ENCODE assay signal across 1 cellular context in the genomic region with DNA sequence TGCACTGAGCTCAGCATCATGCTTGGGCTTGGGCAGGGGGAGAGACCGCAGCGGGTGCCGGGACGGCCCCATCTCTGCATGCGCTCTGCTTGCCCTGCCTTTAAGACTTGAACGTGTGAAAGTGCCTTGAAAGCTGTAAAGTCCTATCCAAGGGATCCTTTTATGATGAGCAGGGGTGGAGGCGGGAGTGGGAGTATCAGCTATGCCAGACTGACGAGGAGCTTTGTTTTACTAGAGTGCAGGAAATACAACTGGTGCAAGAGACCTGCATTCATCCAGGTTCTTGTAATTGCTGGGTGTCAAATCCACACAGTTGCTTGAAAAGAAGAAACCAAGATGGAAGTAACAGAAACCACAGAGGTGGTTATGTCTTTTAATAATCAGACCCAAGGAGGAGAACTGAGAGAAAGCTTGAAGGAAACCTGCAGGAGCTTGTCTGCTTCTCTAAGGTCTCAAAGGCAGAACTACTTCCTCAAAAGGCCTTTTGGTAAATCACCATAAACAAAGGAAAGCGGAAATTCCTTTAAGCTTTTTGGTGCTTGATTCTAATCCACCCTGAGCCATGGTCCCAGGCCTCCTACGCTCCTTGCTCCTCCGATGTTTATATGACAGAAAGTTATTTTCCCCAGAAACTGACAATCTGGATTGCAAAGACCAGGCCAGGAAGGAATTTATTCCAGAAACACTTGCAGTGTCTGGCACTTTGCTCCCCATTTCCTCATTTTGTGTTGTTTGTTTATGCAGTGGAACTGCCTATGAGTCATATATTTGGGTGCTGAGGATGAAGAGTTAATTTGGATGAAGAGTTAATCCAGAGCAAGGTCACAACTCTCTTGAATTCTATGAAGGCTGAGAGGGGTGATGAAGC.
TF ChIP-seq lines count a peak whose summit lies in the region.

No MANE protein-coding gene starts in this region.

TF ChIP-seq in H1, 55 proteins besides CTCF, POLR2A, EP300 and RAD21 (continued from another document):
- TF ChIP-seq CHD7 (IDR thresholded peaks at IDR 0.05; ENCODE audit: insufficient replicate concordance, low read length) (no peak), CTBP2 (IDR thresholded peaks at IDR 0.05; ENCODE audit: borderline replicate concordance, insufficient read depth, insufficient read length, low read length) (no peak), BRCA1 (IDR thresholded peaks at IDR 0.05; ENCODE audit: low read depth, low read length) (no peak)
